13 cellular contexts compared by ENCODE assay signal in the genomic region with DNA sequence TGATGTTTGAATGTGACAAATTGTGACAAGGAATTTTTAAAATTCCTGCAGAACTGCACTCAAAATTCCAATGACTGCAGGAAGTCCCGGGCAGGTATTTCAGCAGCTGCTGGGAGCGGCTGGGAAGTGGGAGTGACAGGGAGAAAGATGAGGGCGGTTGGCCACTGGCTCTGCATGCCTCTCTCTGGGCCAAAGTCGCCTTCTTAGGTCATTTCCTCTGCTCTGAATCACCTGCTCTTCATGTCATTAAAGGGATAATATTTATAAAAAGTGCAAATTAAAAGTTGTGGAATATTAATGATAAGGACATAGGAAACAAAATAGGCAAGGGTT. TPM values are rescaled to one million over a fixed set of nuclear protein-coding genes. Genes with fewer than 3 reads are reported as not detected.
DNase-seq lines count a peak whose midpoint lies in the region; ATAC-seq and TF ChIP-seq lines count a peak whose summit lies in the region.
"Had no signal": no experiment of that assay in that cellular context is flagged by ENCODE, and none has a peak within 500 bp of the region (broad histone marks: within the 10 kb centered on the region; RNA-seq: fewer than 3 reads in every experiment).

No MANE protein-coding gene starts in this region.

- H3K27ac Mint-ChIP-seq in activated CD4-positive, alpha-beta memory T cell treated with anti-CD3 and anti-CD28 coated beads for 36 hours, result peak overlapping the region; percentile 21
- H3K27ac Mint-ChIP-seq in activated CD4-positive, alpha-beta memory T cell treated with anti-CD3 and anti-CD28 coated beads, Interleukin-2, amount 10 ng/mL, durations not matched to agents 7 days and 5 days, result no peak overlapping the region
- H3K27ac Mint-ChIP-seq in CD8-positive, alpha-beta T cell, result no peak overlapping the region

- TF ChIP-seq EP300 in stomach (IDR thresholded peaks at IDR 0.05), result no peak

- no peak overlapping the region for H3K4me3 Mint-ChIP-seq in activated CD4-positive, alpha-beta memory T cell treated with anti-CD3 and anti-CD28 coated beads for 36 hours
- no peak overlapping the region for H3K4me3 Mint-ChIP-seq in activated CD4-positive, alpha-beta memory T cell treated with anti-CD3 and anti-CD28 coated beads, Interleukin-2, amount 10 ng/mL, durations not matched to agents 7 days and 5 days
- no peak overlapping the region for H3K4me3 Mint-ChIP-seq in CD8-positive, alpha-beta T cell

- H3K36me3 ChIP-seq in stomach, result peaks cover 0 to 26% (median 20%) of the 10 kb centered on the region in 4 donors
- no peaks in the 10 kb centered on the region for H3K36me3 ChIP-seq in CD8-positive, alpha-beta T cell (ENCODE audit: insufficient read depth, low read length)

- ATAC-seq in left colon (peak; percentile 93), HG03175 (IDR thresholded peaks at IDR 0.05; ENCODE audit: unreplicated experiment) (no peak)
- ATAC-seq in CD8-positive, alpha-beta T cell, result no peak
- ATAC-seq: A549 had no signal

- no peaks in the 10 kb centered on the region for H3K9me3 ChIP-seq in stomach
- no peaks in the 10 kb centered on the region for H3K9me3 ChIP-seq in CD8-positive, alpha-beta T cell (ENCODE audit: low read length)
- H3K9me3 ChIP-seq: A549, ascending aorta had no signal

- H3K4me1 Mint-ChIP-seq in activated CD4-positive, alpha-beta memory T cell treated with anti-CD3 and anti-CD28 coated beads for 36 hours (ENCODE audit: low read depth), result peaks cover 29% of the 10 kb centered on the region
- H3K4me1 Mint-ChIP-seq in activated CD4-positive, alpha-beta memory T cell treated with anti-CD3 and anti-CD28 coated beads, Interleukin-2, amount 10 ng/mL, durations not matched to agents 7 days and 5 days, result peaks cover 31% of the 10 kb centered on the region
- H3K4me1 Mint-ChIP-seq in CD8-positive, alpha-beta T cell (ENCODE audit: low read depth), result peaks cover 28% of the 10 kb centered on the region

- H3K4me3 ChIP-seq in stomach, result peak overlapping the region in 1 of 4 donors; percentile 20
- H3K4me3 ChIP-seq in CD8-positive, alpha-beta T cell (ENCODE audit: low read depth, low read length), result no peak overlapping the region
- H3K4me3 ChIP-seq: A549, ascending aorta had no signal

- no peak for TF ChIP-seq POLR2A in stomach (IDR thresholded peaks at IDR 0.05)

- DNase-seq in activated CD4-positive, alpha-beta memory T cell treated with anti-CD3 and anti-CD28 coated beads for 36 hours, result no peak
- no peak for DNase-seq in activated CD4-positive, alpha-beta memory T cell treated with anti-CD3 and anti-CD28 coated beads, Interleukin-2, amount 10 ng/mL, durations not matched to agents 7 days and 5 days
- peak; percentile 9 to 12 for DNase-seq in T47D (ENCODE audit: low read depth in 1 of 2, low spot score in 1 of 2)
- DNase-seq in left colon, result peak; percentile 44 to 55
- DNase-seq in stomach, result peak; percentile 46
- DNase-seq in activated T-cell treated with anti-CD3 and anti-CD28 coated beads for 4 hours, result no peak
- no peak for DNase-seq in CD8-positive, alpha-beta T cell
- DNase-seq: DMS79 treated with DMSO at 0.1 percent for 48 hours, OCI-M1, substantia nigra had no signal

- H3K36me3 Mint-ChIP-seq in activated CD4-positive, alpha-beta memory T cell treated with anti-CD3 and anti-CD28 coated beads for 36 hours, result no peaks in the 10 kb centered on the region
- peaks cover 3% of the 10 kb centered on the region for H3K36me3 Mint-ChIP-seq in activated CD4-positive, alpha-beta memory T cell treated with anti-CD3 and anti-CD28 coated beads, Interleukin-2, amount 10 ng/mL, durations not matched to agents 7 days and 5 days (ENCODE audit: low read depth)
- H3K36me3 Mint-ChIP-seq in CD8-positive, alpha-beta T cell, result no peaks in the 10 kb centered on the region

- no peak for TF ChIP-seq CTCF in stomach (IDR thresholded peaks at IDR 0.05)
- TF ChIP-seq CTCF in CD8-positive, alpha-beta T cell (IDR thresholded peaks at IDR 0.05), result no peak

- in situ Hi-C loops in T47D (cut with HindIII; ENCODE audit: low pct_unique_long_range_greater_than_20kb, low sequenced_read_pairs), result no loop called here

- no peaks in the 10 kb centered on the region for H3K27me3 Mint-ChIP-seq in activated CD4-positive, alpha-beta memory T cell treated with anti-CD3 and anti-CD28 coated beads for 36 hours
- H3K27me3 Mint-ChIP-seq in activated CD4-positive, alpha-beta memory T cell treated with anti-CD3 and anti-CD28 coated beads, Interleukin-2, amount 10 ng/mL, durations not matched to agents 7 days and 5 days, result peaks cover 4% of the 10 kb centered on the region
- H3K27me3 Mint-ChIP-seq in CD8-positive, alpha-beta T cell (ENCODE audit: low read depth), result no peaks in the 10 kb centered on the region

- POLR2A ChIA-PET in activated CD4-positive, alpha-beta memory T cell treated with anti-CD3 and anti-CD28 coated beads for 36 hours (lab: Charles Lee), result no interaction called here
- POLR2A ChIA-PET in activated CD4-positive, alpha-beta memory T cell treated with anti-CD3 and anti-CD28 coated beads, Interleukin-2, amount 10 ng/mL, durations not matched to agents 7 days and 5 days (lab: Charles Lee), result interaction anchor here (1.3 to 1.6 kb wide), 2 partner anchors 13 to 18 kb away, joined by 4 read pairs; no protein-coding TSS in a partner anchor
- POLR2A ChIA-PET in CD8-positive, alpha-beta T cell (lab: Charles Lee), result no interaction called here

- H3K9me3 Mint-ChIP-seq in activated CD4-positive, alpha-beta memory T cell treated with anti-CD3 and anti-CD28 coated beads for 36 hours, result no peaks in the 10 kb centered on the region
- H3K9me3 Mint-ChIP-seq in activated CD4-positive, alpha-beta memory T cell treated with anti-CD3 and anti-CD28 coated beads, Interleukin-2, amount 10 ng/mL, durations not matched to agents 7 days and 5 days, result no peaks in the 10 kb centered on the region
- H3K9me3 Mint-ChIP-seq in CD8-positive, alpha-beta T cell, result no peaks in the 10 kb centered on the region

- WGBS in stomach, 5 donors, result 30 to 56% (median 42%) methylated on average over 4 of the region's 4 CpGs

- H3K4me1 ChIP-seq in stomach, result peaks cover 0 to 29% (median 17%) of the 10 kb centered on the region in 4 donors
- H3K4me1 ChIP-seq in CD8-positive, alpha-beta T cell (ENCODE audit: insufficient read depth, low read length), result peaks cover 9% of the 10 kb centered on the region
- H3K4me1 ChIP-seq: A549, ascending aorta had no signal

- no peaks in the 10 kb centered on the region for H3K27me3 ChIP-seq in stomach
- H3K27me3 ChIP-seq in CD8-positive, alpha-beta T cell (ENCODE audit: insufficient read depth, low read length), result no peaks in the 10 kb centered on the region
- H3K27me3 ChIP-seq: ascending aorta had no signal

- CTCF ChIA-PET in activated CD4-positive, alpha-beta memory T cell treated with anti-CD3 and anti-CD28 coated beads for 36 hours (lab: Charles Lee), result no interaction called here
- CTCF ChIA-PET in activated CD4-positive, alpha-beta memory T cell treated with anti-CD3 and anti-CD28 coated beads, Interleukin-2, amount 10 ng/mL, durations not matched to agents 7 days and 5 days (lab: Charles Lee), result interaction anchor here (1.0 to 1.5 kb wide), 3 partner anchors 11 to 209 kb away, joined by 3 to 4 read pairs (median 4); no protein-coding TSS in a partner anchor
- CTCF ChIA-PET in CD8-positive, alpha-beta T cell (lab: Charles Lee), result no interaction called here

- H3K27ac ChIP-seq in stomach, result peak overlapping the region in 1 of 5 donors; percentile 70
- H3K27ac ChIP-seq in CD8-positive, alpha-beta T cell (ENCODE audit: low read depth, low read length), result no peak overlapping the region
- H3K27ac ChIP-seq: A549, ascending aorta had no signal

- intact Hi-C loops in activated CD4-positive, alpha-beta memory T cell treated with anti-CD3 and anti-CD28 coated beads for 36 hours (cut with micrococcal nuclease), result loop anchor here (5.0 kb wide), 1 partner anchor 400 kb away; no protein-coding TSS in a partner anchor
- intact Hi-C loops in left colon (cut with DNase I, micrococcal nuclease) (no loop called here), stomach (cut with DNase I; ENCODE audit: low total_unique reads) (no loop called here)
- intact Hi-C loops in CD8-positive, alpha-beta T cell (cut with DNase I, micrococcal nuclease), result no loop called here

RNA-seq across cellular contexts. Expression of a gene that starts 43.9 kb away (rescaled TPM):
- total RNA-seq in activated CD4-positive, alpha-beta memory T cell treated with anti-CD3 and anti-CD28 coated beads for 36 hours, result under 1 TPM; 0.29 to 0.31 TPM
- under 1 TPM in 1 of 2 experiments, not detected in 1; 0.23 TPM for total RNA-seq in activated CD4-positive, alpha-beta memory T cell treated with anti-CD3 and anti-CD28 coated beads, Interleukin-2, amount 10 ng/mL, durations not matched to agents 7 days and 5 days
- total RNA-seq in left colon (1 to 10 TPM in 1 of 2 donors, under 1 TPM in 1; 0.81 to 1.1 TPM), stomach (1 to 10 TPM in 3 of 5 donors, not detected in 2; 3.5 to 9.0 (median 5.5) TPM)
- under 1 TPM in 2 of 3 donors, not detected in 1; 0.25 to 0.46 TPM for polyA plus RNA-seq in stomach
- under 1 TPM in 1 of 2 experiments, not detected in 1; 0.31 TPM for total RNA-seq in CD8-positive, alpha-beta T cell
- total RNA-seq: ascending aorta had no signal

Comparison
In these comparisons a context has a peak if more than half of its experiments do, and no peak if none do; other contexts are left out.
1. DNase-seq: peak in T47D (2 of 2), left colon (2 of 2) and stomach (single experiment); none in activated CD4-positive, alpha-beta memory T cell treated with anti-CD3 and anti-CD28 coated beads for 36 hours (single experiment), activated CD4-positive, alpha-beta memory T cell treated with anti-CD3 and anti-CD28 coated beads, Interleukin-2, amount 10 ng/mL, durations not matched to agents 7 days and 5 days (single experiment), activated T-cell treated with anti-CD3 and anti-CD28 coated beads for 4 hours (single experiment) and CD8-positive, alpha-beta T cell (0 of 7).